In genomic region chr15:53448215-53449001, GRCh38 we compare ENCODE assay signal across 18 cellular contexts.
DNase-seq lines count a peak whose midpoint lies in the region; TF ChIP-seq lines count a peak whose summit lies in the region.
"Had no signal": no experiment of that assay in that cellular context is flagged by ENCODE, and none has a peak within 500 bp of the region (broad histone marks: within the 10 kb centered on the region; RNA-seq: fewer than 3 reads in every experiment).

No MANE protein-coding gene starts in this region.

- no peak overlapping the region for H3K4me3 Mint-ChIP-seq in MCF 10A (ENCODE audit: unreplicated experiment)
- H3K4me3 Mint-ChIP-seq: activated CD4-positive, alpha-beta memory T cell treated with anti-CD3 and anti-CD28 coated beads, Interleukin-2, amount 10 ng/mL, durations not matched to agents 7 days and 5 days; IgD-negative memory B cell had no signal

- H3K4me3 ChIP-seq in iPS-20b (ENCODE audit: low read length) (0 out of 2 replicates have a peak overlapping the region, but pooled peaks have one; percentile 11), spleen (peak overlapping the region in 2 of 8 donors; percentile 17 to 25)
- H3K4me3 ChIP-seq: cardiac muscle cell, heart right ventricle, ovary, skin epidermis had no signal

- intact Hi-C loops in spleen (cut with DNase I; ENCODE audit: low total_unique reads) = no loop called here
- intact Hi-C loops in MCF 10A (cut with micrococcal nuclease) = no loop called here

- peak; percentile 32 to 82 (median 75) for DNase-seq in NCI-H1417 (lab: John Stamatoyannopoulos, UW)
- no peak for DNase-seq in NCI-H1417 treated with DMSO at 0.1 percent for 48 hours (lab: John Stamatoyannopoulos, UW)
- peak; percentile 11 for DNase-seq in NCI-H774 (lab: John Stamatoyannopoulos, UW)
- no peak for DNase-seq in spleen
- DNase-seq in MCF 10A (ENCODE audit: unreplicated experiment) = no peak
- DNase-seq in NCI-H2196 treated with DMSO at 0.1 percent for 48 hours (lab: John Stamatoyannopoulos, UW; ENCODE audit: unreplicated experiment) = no peak
- DNase-seq in effector CD4-positive, alpha-beta T cell = no peak
- DNase-seq: activated CD4-positive, alpha-beta memory T cell treated with anti-CD3 and anti-CD28 coated beads, Interleukin-2, amount 10 ng/mL, durations not matched to agents 7 days and 5 days; C1 segment of cervical spinal cord; DMS153; heart right ventricle; NCI-H510A; ovary had no signal

- no peak overlapping the region for H3K27ac ChIP-seq in iPS-20b (ENCODE audit: low read length)
- peak overlapping the region in 6 of 8 donors; percentile 7 to 65 (median 49) for H3K27ac ChIP-seq in spleen
- H3K27ac ChIP-seq: cardiac muscle cell, heart right ventricle, ovary, skin epidermis had no signal

- 23 to 38% (median 26%) methylated on average over 8 of the region's 8 CpGs for WGBS in spleen, 5 donors

- H3K9ac ChIP-seq in iPS-20b (ENCODE audit: low read depth, low read length) = no peak overlapping the region

- H3K27me3 ChIP-seq in iPS-20b (ENCODE audit: insufficient read depth, low read length) (no peaks in the 10 kb centered on the region), spleen (replicated peaks in 1 of 7) (no peaks in the 10 kb centered on the region)
- H3K27me3 ChIP-seq: cardiac muscle cell, heart right ventricle, ovary, tibial nerve had no signal

- POLR2A ChIA-PET in MCF 10A (lab: Yijun Ruan, JAX) = interaction anchor here (0.7 kb wide), 1 partner anchor 164 kb away, joined by 3 read pairs; no protein-coding TSS in a partner anchor

- TF ChIP-seq POLR2A in spleen (IDR thresholded peaks at IDR 0.05) = no peak

- H3K27ac Mint-ChIP-seq in MCF 10A (ENCODE audit: low read depth, unreplicated experiment) = no peak overlapping the region
- H3K27ac Mint-ChIP-seq: activated CD4-positive, alpha-beta memory T cell treated with anti-CD3 and anti-CD28 coated beads, Interleukin-2, amount 10 ng/mL, durations not matched to agents 7 days and 5 days; IgD-negative memory B cell had no signal

- no TSS peak for BruUV-seq in MCF 10A (replicated peaks; lab: Mats Ljungman, UMichigan)

- CTCF ChIA-PET in MCF 10A (lab: Yijun Ruan, JAX) = interaction anchor here (0.6 kb wide), 2 partner anchors 13 to 16 kb away, joined by 3 to 4 read pairs; no protein-coding TSS in a partner anchor

- TF ChIP-seq CTCF in spleen (IDR thresholded peaks at IDR 0.05 in 8 of 11, conservative IDR thresholded peaks at IDR 0.05 in 3 of 11) (no peak), MCF 10A (IDR thresholded peaks at IDR 0.05; ENCODE audit: unreplicated experiment) (no peak)

- H3K36me3 ChIP-seq in iPS-20b (ENCODE audit: insufficient read depth, low read depth, low read length) (no peaks in the 10 kb centered on the region), spleen (no peaks in the 10 kb centered on the region)
- H3K36me3 ChIP-seq: cardiac muscle cell, heart right ventricle, ovary, tibial nerve had no signal

- no peaks in the 10 kb centered on the region for H3K36me3 Mint-ChIP-seq in MCF 10A (ENCODE audit: insufficient read depth, unreplicated experiment)
- H3K36me3 Mint-ChIP-seq: IgD-negative memory B cell had no signal

- peaks cover 17% of the 10 kb centered on the region for H3K4me1 ChIP-seq in iPS-20b (ENCODE audit: insufficient read depth, low read length)
- H3K4me1 ChIP-seq in spleen = peaks cover 0 to 10% (median 3%) of the 10 kb centered on the region in 6 donors
- H3K4me1 ChIP-seq: heart right ventricle had no signal

- H3K9me3 Mint-ChIP-seq in MCF 10A (ENCODE audit: unreplicated experiment) = no peaks in the 10 kb centered on the region
- H3K9me3 Mint-ChIP-seq: IgD-negative memory B cell had no signal

- no peaks in the 10 kb centered on the region for H3K27me3 Mint-ChIP-seq in MCF 10A (ENCODE audit: insufficient read depth, unreplicated experiment)
- H3K27me3 Mint-ChIP-seq: activated CD4-positive, alpha-beta memory T cell treated with anti-CD3 and anti-CD28 coated beads, Interleukin-2, amount 10 ng/mL, durations not matched to agents 7 days and 5 days; IgD-negative memory B cell had no signal

- no peaks in the 10 kb centered on the region for H3K4me1 Mint-ChIP-seq in MCF 10A (ENCODE audit: insufficient read depth, unreplicated experiment)
- H3K4me1 Mint-ChIP-seq: activated CD4-positive, alpha-beta memory T cell treated with anti-CD3 and anti-CD28 coated beads, Interleukin-2, amount 10 ng/mL, durations not matched to agents 7 days and 5 days; IgD-negative memory B cell had no signal

- H3K9me3 ChIP-seq in iPS-20b (ENCODE audit: insufficient read depth, low read depth, low read length) = no peaks in the 10 kb centered on the region
- no peaks in the 10 kb centered on the region for H3K9me3 ChIP-seq in spleen
- H3K9me3 ChIP-seq: heart right ventricle, ovary, tibial nerve had no signal

Comparison
In these comparisons a context has a peak if more than half of its experiments do, and no peak if none do; other contexts are left out.
1. DNase-seq: peak in NCI-H1417 (3 of 3) and NCI-H774 (single experiment); none in NCI-H1417 treated with DMSO at 0.1 percent for 48 hours (single experiment), spleen (single experiment), MCF 10A (single experiment), NCI-H2196 treated with DMSO at 0.1 percent for 48 hours (single experiment) and effector CD4-positive, alpha-beta T cell (single experiment).